1 cellular context compared by ENCODE assay signal in genomic region chr17:50316660-50317059, GRCh38.
A peak's percentile ranks its signal among the peaks of the same experiment; 100 is the strongest.
TF ChIP-seq lines count a peak whose summit lies in the region.

No MANE protein-coding gene starts in this region.

TF ChIP-seq in K562, 482 proteins besides CTCF, POLR2A, EP300 and RAD21:
- peak; percentile 73 for TF ChIP-seq ZNF121 (CRISPR knock-in tag; conservative IDR thresholded peaks at IDR 0.05)
TF ChIP-seq in K562: peak in this region for 1; not testable (repeated sequence) for 481.
